ENCODE assay signal across 32 cellular contexts in the genomic region with DNA sequence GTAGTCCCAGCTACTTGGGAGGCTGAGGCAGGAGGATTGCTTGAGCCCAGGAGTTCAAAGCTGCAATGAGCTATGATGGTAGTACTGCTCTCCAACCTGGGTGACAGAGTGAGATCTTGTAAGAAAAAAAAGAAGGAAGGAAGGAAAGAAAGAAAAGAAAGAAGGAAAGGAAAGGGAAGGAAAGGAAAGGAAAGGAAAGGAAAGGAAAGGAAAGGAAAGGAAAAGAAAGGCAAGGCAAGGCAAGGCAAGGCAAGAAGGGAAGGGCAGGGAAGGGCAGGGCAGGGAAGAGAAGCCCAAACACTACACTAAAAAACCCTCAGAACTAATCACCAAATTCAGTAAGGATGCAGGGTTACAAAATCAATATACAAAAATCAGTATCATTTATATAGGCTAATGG.
"Had no signal": no experiment of that assay in that cellular context is flagged by ENCODE, and none has a peak within 500 bp of the region (broad histone marks: within the 10 kb centered on the region; RNA-seq: fewer than 3 reads in every experiment).

No MANE protein-coding gene starts in this region.

- H3K4me2 ChIP-seq: neural progenitor cell had no signal

- H3K4me1 ChIP-seq: lower lobe of right lung, prostate gland, testis, thyroid gland, transverse colon, upper lobe of right lung had no signal

- H3K9ac ChIP-seq: neural progenitor cell had no signal

- FAIRE-seq: keratinocyte, urothelium cell line had no signal

- H3K4me3 ChIP-seq: lower lobe of right lung, neural progenitor cell, ovary, prostate gland, skin epidermis, stomach, testis, thyroid gland, transverse colon, upper lobe of right lung had no signal

- DNase-seq: hippocampal formation; kidney glomerular epithelial cell; left cardiac atrium; lower lobe of right lung; mammary epithelial cell; mesenchymal stem cell; naive B cell; natural killer cell; nephron progenitor cell; occipital lobe; ovary; retina; right cardiac atrium; stimulated activated CD4-positive, alpha-beta T cell treated with anti-CD3 and anti-CD28 coated beads, Interleukin-12 subunit alpha, Interleukin-12 subunit beta, amount 100 ng/mL, for 4 hours; stimulated activated CD4-positive, alpha-beta T cell treated with anti-CD3 and anti-CD28 coated beads, Interleukin-15, amount 100 ng/mL, for 24 hours; stimulated activated CD4-positive, alpha-beta T cell treated with anti-CD3 and anti-CD28 coated beads, Interleukin-2, amount 100 ng/mL, for 24 hours; stimulated activated CD4-positive, alpha-beta T cell treated with anti-CD3 and anti-CD28 coated beads, Interleukin-4, amount 100 ng/mL, for 1 hour; stimulated activated naive B cell treated with anti-CD40 and anti-IgM and Interleukin-4, amounts not matched to agents 10 μg/mL and 1 μg/mL and 100 μg/mL, for 72 hours; stimulated activated naive CD8-positive, alpha-beta T cell treated with anti-CD3 and anti-CD28 coated beads, Interleukin-15, Interleukin-2, amounts not matched to agents 100 U/mL and 50 U/mL, for 24 hours; stomach; testis; thyroid gland; transverse colon; upper lobe of right lung had no signal

- H3K27ac ChIP-seq: lower lobe of right lung, neural progenitor cell, neutrophil, ovary, prostate gland, skin epidermis, stomach, testis, thyroid gland, transverse colon, upper lobe of right lung had no signal

- H3K36me3 ChIP-seq: lower lobe of right lung, neural progenitor cell, neutrophil, ovary, prostate gland, stomach, thyroid gland, transverse colon, upper lobe of right lung had no signal

- ATAC-seq: left cardiac atrium; left lobe of liver; lower lobe of right lung; natural killer cell; right cardiac atrium; sciatic nerve; stimulated activated naive B cell treated with anti-CD40 and anti-IgM and Interleukin-4, amounts not matched to agents 10 μg/mL and 1 μg/mL and 100 μg/mL, for 72 hours; stimulated activated naive CD8-positive, alpha-beta T cell treated with anti-CD3 and anti-CD28 coated beads, Interleukin-15, Interleukin-2, amounts not matched to agents 100 U/mL and 50 U/mL, for 24 hours; upper lobe of right lung had no signal

- H2AFZ ChIP-seq: neural progenitor cell had no signal

- H3K9me3 ChIP-seq: lower lobe of right lung, neutrophil, ovary, prostate gland, stomach, testis, thyroid gland, transverse colon, upper lobe of right lung had no signal

- H3K27me3 ChIP-seq: neural progenitor cell, ovary, stomach, testis, thyroid gland, transverse colon, upper lobe of right lung had no signal
